9 cellular contexts compared by ENCODE assay signal in genomic region chr2:101036562-101036961, GRCh38. TPM values are rescaled to one million over a fixed set of nuclear protein-coding genes. Genes with fewer than 3 reads are reported as not detected.
A peak's percentile ranks its signal among the peaks of the same experiment; 100 is the strongest.
DNase-seq lines count a peak whose midpoint lies in the region; ATAC-seq and TF ChIP-seq lines count a peak whose summit lies in the region.
"Had no signal": no experiment of that assay in that cellular context is flagged by ENCODE, and none has a peak within 500 bp of the region (broad histone marks: within the 10 kb centered on the region; RNA-seq: fewer than 3 reads in every experiment).

No MANE protein-coding gene starts in this region.

- no peak overlapping the region for H3K4me3 ChIP-seq in cardiac fibroblast (replicated peaks in 1 of 2; ENCODE audit: low read depth in 2 of 2, low read length in 2 of 2)
- H3K4me3 ChIP-seq: MG63 had no signal

- no peak overlapping the region for H3K4me3 Mint-ChIP-seq in neural crest cell
- H3K4me3 Mint-ChIP-seq in activated naive CD8-positive, alpha-beta T cell treated with anti-CD3 and anti-CD28 coated beads, Interleukin-2, amount 50 U/mL, for 24 hours: no peak overlapping the region

- peaks cover 11% of the 10 kb centered on the region for H3K4me1 Mint-ChIP-seq in neural crest cell
- H3K4me1 Mint-ChIP-seq in activated naive CD8-positive, alpha-beta T cell treated with anti-CD3 and anti-CD28 coated beads, Interleukin-2, amount 50 U/mL, for 24 hours: no peaks in the 10 kb centered on the region

- TF ChIP-seq CTCF in cardiac fibroblast (IDR thresholded peaks at IDR 0.05; ENCODE audit: low read depth, low read length) (peak; percentile 61), neural crest cell (conservative IDR thresholded peaks at IDR 0.05) (peak; percentile 69)

- peaks cover 10% of the 10 kb centered on the region for H3K36me3 Mint-ChIP-seq in neural crest cell (ENCODE audit: low read depth)
- no peaks in the 10 kb centered on the region for H3K36me3 Mint-ChIP-seq in activated naive CD8-positive, alpha-beta T cell treated with anti-CD3 and anti-CD28 coated beads, Interleukin-2, amount 50 U/mL, for 24 hours (ENCODE audit: low read depth)

- no peak overlapping the region for H3K27ac Mint-ChIP-seq in neural crest cell (ENCODE audit: unreplicated experiment)
- H3K27ac Mint-ChIP-seq in activated naive CD8-positive, alpha-beta T cell treated with anti-CD3 and anti-CD28 coated beads, Interleukin-2, amount 50 U/mL, for 24 hours: no peak overlapping the region

- H3K27me3 Mint-ChIP-seq in neural crest cell (ENCODE audit: low read depth): no peaks in the 10 kb centered on the region
- H3K27me3 Mint-ChIP-seq in activated naive CD8-positive, alpha-beta T cell treated with anti-CD3 and anti-CD28 coated beads, Interleukin-2, amount 50 U/mL, for 24 hours: no peaks in the 10 kb centered on the region

- DNase-seq in ELR (ENCODE audit: low read depth) (peak; percentile 63), MV-4-11 (lab: John Stamatoyannopoulos, UW) (peak; percentile 29), cardiac fibroblast (ENCODE audit: low read depth in 2 of 2) (peak; percentile 61 to 62), neural crest cell (ENCODE audit: low read depth, low spot score) (no peak)
- no peak for DNase-seq in activated CD4-positive, alpha-beta T cell treated with anti-CD3 and anti-CD28 coated beads, Interleukin-2, amount 50 U/mL, for 48 hours
- no peak for DNase-seq in activated CD4-positive, alpha-beta T cell treated with anti-CD3 and anti-CD28 coated beads, Interleukin-2, amount 50 U/mL, for 1 hour
- DNase-seq in activated naive CD8-positive, alpha-beta T cell treated with anti-CD3 and anti-CD28 coated beads, Interleukin-2, amount 50 U/mL, for 24 hours: no peak
- DNase-seq: MG63 had no signal

- no peaks in the 10 kb centered on the region for H3K9me3 Mint-ChIP-seq in neural crest cell
- H3K9me3 Mint-ChIP-seq in activated naive CD8-positive, alpha-beta T cell treated with anti-CD3 and anti-CD28 coated beads, Interleukin-2, amount 50 U/mL, for 24 hours: no peaks in the 10 kb centered on the region

- ATAC-seq in activated naive CD8-positive, alpha-beta T cell treated with anti-CD3 and anti-CD28 coated beads, Interleukin-2, amount 50 U/mL, for 24 hours: no peak
- no peak for ATAC-seq in HG02759 (IDR thresholded peaks at IDR 0.05; ENCODE audit: unreplicated experiment)

RNA-seq across cellular contexts. Expression of gene RPL31, which starts 34.5 kb away (rescaled TPM):
- total RNA-seq in neural crest cell: 1,439 and 1,563 TPM in 2 replicates

Comparison
In these comparisons a context has a peak if more than half of its experiments do, and no peak if none do; other contexts are left out.
1. DNase-seq: peak in ELR (single experiment), MV-4-11 (single experiment) and cardiac fibroblast (2 of 2); none in neural crest cell (single experiment), activated CD4-positive, alpha-beta T cell treated with anti-CD3 and anti-CD28 coated beads, Interleukin-2, amount 50 U/mL, for 48 hours (0 of 2), activated CD4-positive, alpha-beta T cell treated with anti-CD3 and anti-CD28 coated beads, Interleukin-2, amount 50 U/mL, for 1 hour (single experiment) and activated naive CD8-positive, alpha-beta T cell treated with anti-CD3 and anti-CD28 coated beads, Interleukin-2, amount 50 U/mL, for 24 hours (single experiment).